Comparison of ENCODE assay signal across 23 cellular contexts in the genomic region with DNA sequence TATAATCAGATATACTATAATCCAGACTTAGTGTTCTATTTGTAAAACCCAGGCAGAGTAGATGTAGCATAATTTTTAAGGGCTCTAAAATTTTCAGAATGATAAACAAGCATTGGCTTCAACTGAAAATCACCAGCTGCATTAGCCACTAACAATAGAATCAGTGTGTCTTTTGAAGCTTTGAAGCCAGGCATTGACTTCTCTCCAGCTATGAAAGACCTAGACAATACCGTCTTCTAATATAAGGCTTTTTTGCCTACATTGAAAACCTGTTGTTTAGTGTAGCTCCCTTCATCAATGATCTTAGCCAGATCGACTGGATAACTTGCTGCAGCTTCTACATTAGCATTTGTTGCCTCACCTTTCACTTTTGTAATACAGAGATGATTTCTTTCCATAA.
"Had no signal": no experiment of that assay in that cellular context is flagged by ENCODE, and none has a peak within 500 bp of the region (broad histone marks: within the 10 kb centered on the region; RNA-seq: fewer than 3 reads in every experiment).

No MANE protein-coding gene starts in this region.

- H3K27me3 ChIP-seq: ascending aorta, body of pancreas, MG63, Peyer's patch, SJCRH30 had no signal

- H3K9me3 ChIP-seq: ascending aorta, body of pancreas, MG63, Peyer's patch, SJCRH30 had no signal

- FAIRE-seq: bronchial epithelial cell had no signal

- H3K36me3 ChIP-seq: ascending aorta, MG63, Peyer's patch, SJCRH30 had no signal

- H3K4me1 ChIP-seq: ascending aorta, body of pancreas, Peyer's patch, SJCRH30 had no signal

- H3K4me3 ChIP-seq: ascending aorta, body of pancreas, MG63, Peyer's patch, SJCRH30 had no signal

- DNase-seq: activated CD4-positive, alpha-beta T cell treated with anti-CD3 and anti-CD28 coated beads for 48 hours; activated CD4-positive, alpha-beta T cell treated with anti-CD3 and anti-CD28 coated beads, Interleukin-2, amount 50 U/mL, for 4 hours; activated CD4-positive, CD25-positive, alpha-beta regulatory T cell treated with anti-CD3 and anti-CD28 coated beads, Interleukin-2, amount 50 U/mL, for 72 hours; activated CD8-positive, alpha-beta memory T cell treated with anti-CD3 and anti-CD28 coated beads, Interleukin-2, amount 10 ng/mL, durations not matched to agents 7 days and 5 days; activated CD8-positive, alpha-beta T cell treated with anti-CD3 and anti-CD28 coated beads, Interleukin-2, amount 10 ng/mL, durations not matched to agents 7 days and 5 days; activated effector memory CD4-positive, alpha-beta T cell treated with Interleukin-2 at 50 U/mL for 16 hours; activated naive CD4-positive, alpha-beta T cell; activated T-cell treated with anti-CD3 and anti-CD28 coated beads, Interleukin-2, amount 50 U/mL, for 24 hours; body of pancreas; MG63; MV-4-11; NCI-H1092 treated with DMSO at 0.1 percent for 48 hours; NCI-H1417 treated with DMSO at 0.1 percent for 48 hours; NCI-H1694 treated with DMSO at 0.1 percent for 48 hours; NCI-H2029 treated with DMSO at 0.1 percent for 48 hours; NCI-H446; NCI-H524; Peyer's patch; Right ventricle myocardium superior; SJCRH30 had no signal

- ATAC-seq: activated CD8-positive, alpha-beta memory T cell treated with anti-CD3 and anti-CD28 coated beads, Interleukin-2, amount 10 ng/mL, durations not matched to agents 7 days and 5 days; activated CD8-positive, alpha-beta T cell treated with anti-CD3 and anti-CD28 coated beads, Interleukin-2, amount 10 ng/mL, durations not matched to agents 7 days and 5 days; body of pancreas had no signal

- H3K27ac ChIP-seq: ascending aorta, body of pancreas, Peyer's patch, RWPE1, SJCRH30 had no signal
